21 cellular contexts compared by ENCODE assay signal in the genomic region with DNA sequence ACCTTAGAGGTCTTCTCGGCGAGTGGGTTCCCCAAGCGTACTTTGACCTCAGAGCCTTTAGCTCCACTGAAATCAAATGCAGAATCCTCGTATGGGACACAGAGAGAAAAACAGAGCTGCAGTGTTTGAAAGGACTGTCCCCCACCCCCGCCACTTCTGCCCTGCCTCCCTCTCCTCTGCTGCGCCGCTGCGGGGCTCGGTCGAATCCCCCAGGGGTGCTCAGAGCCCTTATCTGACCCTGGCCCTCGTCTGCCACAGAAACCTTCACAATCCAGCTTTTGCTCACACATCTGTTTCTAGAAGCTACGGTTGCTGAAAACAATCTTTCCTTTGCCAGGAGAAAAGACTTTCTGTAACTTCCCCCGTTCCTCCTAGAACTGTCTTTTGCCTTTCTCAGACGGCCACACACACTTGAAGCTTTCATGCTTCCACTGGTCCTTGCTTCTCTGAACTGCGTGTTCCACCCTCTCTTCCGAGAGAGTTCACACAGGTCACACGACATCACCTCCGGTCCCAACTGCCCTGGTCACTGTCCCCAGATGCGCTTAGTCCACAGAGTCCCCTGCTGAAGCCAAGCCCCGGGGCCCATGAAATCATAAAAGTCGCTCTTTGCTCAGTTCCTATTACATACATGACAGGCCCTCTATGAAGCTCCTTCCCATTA. TPM values are rescaled to one million over a fixed set of nuclear protein-coding genes. Genes with fewer than 3 reads are reported as not detected.
A peak's percentile ranks its signal among the peaks of the same experiment; 100 is the strongest.
DNase-seq lines count a peak whose midpoint lies in the region; ATAC-seq, FAIRE-seq and TF ChIP-seq lines count a peak whose summit lies in the region.
"Had no signal": no experiment of that assay in that cellular context is flagged by ENCODE, and none has a peak within 500 bp of the region (broad histone marks: within the 10 kb centered on the region; RNA-seq: fewer than 3 reads in every experiment).

No MANE protein-coding gene starts in this region.

- H3K27me3 ChIP-seq in GM23338 (ENCODE audit: insufficient read depth) (no peaks in the 10 kb centered on the region), GM12878 (replicated peaks in 1 of 2; ENCODE audit: control insufficient read depth in 2 of 2, insufficient read depth in 2 of 2, low read length in 1 of 2) (peaks cover 0 to 4% of the 10 kb centered on the region in 2 experiments; a peak in 1 of 4 replicates), hepatocyte (peaks cover 2% of the 10 kb centered on the region), psoas muscle (ENCODE audit: insufficient read depth in 3 of 3, low read length in 2 of 3) (no peaks in the 10 kb centered on the region)

- no peaks in the 10 kb centered on the region for H3K9me2 ChIP-seq in GM23338 (ENCODE audit: insufficient read depth)
- H3K9me2 ChIP-seq in hepatocyte (replicated peaks; ENCODE audit: insufficient read depth), result no peaks in the 10 kb centered on the region

- H3K27ac ChIP-seq in GM23338 (ENCODE audit: low read depth) (no peak overlapping the region), GM12878 (ENCODE audit: control insufficient read depth, insufficient read depth) (no peak overlapping the region), hepatocyte (peak overlapping the region; percentile 68), psoas muscle (peak overlapping the region; percentile 75)

- TF ChIP-seq RAD21 in GM12878 (IDR thresholded peaks at IDR 0.05; ENCODE audit: insufficient read depth, low read depth, low read length), result no peak

- H3K36me3 ChIP-seq in GM23338 (ENCODE audit: insufficient read depth) (no peaks in the 10 kb centered on the region), GM12878 (ENCODE audit: control insufficient read depth in 2 of 2, insufficient read depth in 2 of 2, low read length in 1 of 2) (no peaks in the 10 kb centered on the region), hepatocyte (replicated peaks; ENCODE audit: insufficient read depth, low read depth) (no peaks in the 10 kb centered on the region), psoas muscle (ENCODE audit: insufficient read depth in 1 of 2, low read depth in 1 of 2) (no peaks in the 10 kb centered on the region)

- ATAC-seq in GM23338, result peak; percentile 80
- peak; percentile 52 for ATAC-seq in GM12878
- peak in 1 of 4 donors; percentile 28 for ATAC-seq in psoas muscle
- ATAC-seq in GM19467 (IDR thresholded peaks at IDR 0.05; ENCODE audit: unreplicated experiment), result no peak
- ATAC-seq: stimulated activated effector memory CD8-positive, alpha-beta T cell treated with anti-CD3 and anti-CD28 coated beads, Interleukin-12 subunit alpha, Interleukin-12 subunit beta, amount 100 ng/mL, for 72 hours; T-cell had no signal

- no peak for DNase-seq in GM23338 (ENCODE audit: low spot score)
- DNase-seq in GM12878 (ENCODE audit: low read depth, low spot score), result no peak
- no peak for DNase-seq in hepatocyte (ENCODE audit: low spot score)
- DNase-seq in psoas muscle, result peak in 1 of 2 donors; percentile 55
- no peak for DNase-seq in foreskin fibroblast
- DNase-seq in NCI-H2227 treated with DMSO at 0.1 percent for 48 hours (lab: John Stamatoyannopoulos, UW), result no peak
- DNase-seq in cerebellum (ENCODE audit: low spot score), result no peak
- DNase-seq: activated CD4-positive, alpha-beta memory T cell treated with anti-CD3 and anti-CD28 coated beads, Interleukin-2, amount 10 ng/mL, durations not matched to agents 7 days and 5 days; activated naive CD4-positive, alpha-beta T cell; EL; Karpas-422; mesenchymal stem cell; NCI-H1092 treated with DMSO at 0.1 percent for 48 hours; NCI-H526; SHP77; T-cell had no signal

- H3K79me2 ChIP-seq in GM23338 (replicated peaks; ENCODE audit: insufficient read depth), result no peaks in the 10 kb centered on the region
- H3K79me2 ChIP-seq in GM12878 (ENCODE audit: control insufficient read depth, insufficient read depth, low read length), result no peaks in the 10 kb centered on the region
- no peaks in the 10 kb centered on the region for H3K79me2 ChIP-seq in hepatocyte

- POLR2A ChIA-PET in GM12878 (lab: Charles Lee), result interaction anchor here (0.6 to 1.5 kb wide), 4 partner anchors 13 to 95 kb away, joined by 3 read pairs; no protein-coding TSS in a partner anchor

- peaks cover 12% of the 10 kb centered on the region; the same call in 2 of the 3 replicates for H3K9me3 Mint-ChIP-seq in GM23338

- no peaks in the 10 kb centered on the region; the same call in 2 of the 3 replicates for H3K36me3 Mint-ChIP-seq in GM23338 (ENCODE audit: low read depth)
- H3K36me3 Mint-ChIP-seq: stimulated activated effector memory CD8-positive, alpha-beta T cell treated with anti-CD3 and anti-CD28 coated beads, Interleukin-12 subunit alpha, Interleukin-12 subunit beta, amount 100 ng/mL, for 72 hours had no signal

- peaks cover 10% of the 10 kb centered on the region for H3K4me1 Mint-ChIP-seq in GM23338

- peak overlapping the region; percentile 17; the same call in 1 of the 2 replicates for H3K27ac Mint-ChIP-seq in GM23338
- H3K27ac Mint-ChIP-seq: activated CD4-positive, alpha-beta memory T cell treated with anti-CD3 and anti-CD28 coated beads, Interleukin-2, amount 10 ng/mL, durations not matched to agents 7 days and 5 days; stimulated activated effector memory CD8-positive, alpha-beta T cell treated with anti-CD3 and anti-CD28 coated beads, Interleukin-12 subunit alpha, Interleukin-12 subunit beta, amount 100 ng/mL, for 72 hours; T-cell had no signal

- no peak for TF ChIP-seq EP300 in GM12878 (IDR thresholded peaks at IDR 0.05; ENCODE audit: borderline replicate concordance in 1 of 2, control insufficient read depth in 1 of 2, low read depth in 2 of 2, low read length in 2 of 2)

- no peak overlapping the region for H3K4me2 ChIP-seq in GM23338
- H3K4me2 ChIP-seq in GM12878 (ENCODE audit: control insufficient read depth, insufficient read depth), result no peak overlapping the region
- H3K4me2 ChIP-seq in hepatocyte, result peak overlapping the region; percentile 50

- WGBS in GM12878 (ENCODE audit: insufficient coverage, insufficient replicate concordance, low lambda C conversion rate, missing lambda C conversion rate), result 34% methylated on average over 20 of the region's 21 CpGs
- WGBS in hepatocyte (ENCODE audit: low lambda C conversion rate, missing lambda C conversion rate), result 53% methylated on average over 21 of the region's 21 CpGs
- WGBS in psoas muscle, 3 donors, result 57 to 63% (median 60%) methylated on average over 21 of the region's 21 CpGs

- intact Hi-C loops in GM12878 (cut with micrococcal nuclease; ENCODE audit: unreplicated experiment), result no loop called here
- intact Hi-C loops in psoas muscle (cut with DNase I), result no loop called here

- H3K9ac ChIP-seq in GM12878 (ENCODE audit: control insufficient read depth, insufficient read depth, low read length), result no peak overlapping the region

- no peak overlapping the region for H3K4me3 ChIP-seq in GM23338
- H3K4me3 ChIP-seq in GM12878, result no peak overlapping the region
- H3K4me3 ChIP-seq in hepatocyte, result no peak overlapping the region
- H3K4me3 ChIP-seq in psoas muscle, result no peak overlapping the region
- no peak overlapping the region for H3K4me3 ChIP-seq in foreskin fibroblast (ENCODE audit: low read depth in 1 of 2, low read length in 2 of 2)

- CTCF ChIA-PET in GM12878 (lab: Yijun Ruan, JAX), result interaction anchor here (0.6 to 2.2 kb wide), 9 partner anchors 27 to 275 kb away, joined by 3 to 7 read pairs (median 4); no protein-coding TSS in a partner anchor

- no peaks in the 10 kb centered on the region for H3F3A ChIP-seq in GM23338 (replicated peaks; ENCODE audit: low read depth)

- H3K9me3 ChIP-seq in GM12878 (replicated peaks; ENCODE audit: control insufficient read depth, insufficient read depth, low read length) (peaks cover 15% of the 10 kb centered on the region; the same call in 2 of the 3 replicates), hepatocyte (ENCODE audit: low read depth) (no peaks in the 10 kb centered on the region), psoas muscle (no peaks in the 10 kb centered on the region)

- RAD21 ChIA-PET in GM12878 (lab: Charles Lee; ENCODE audit: unreplicated experiment), result interaction anchor here (1.0 to 1.5 kb wide), 3 partner anchors 30 to 39 kb away, joined by 3 to 6 read pairs (median 5); no protein-coding TSS in a partner anchor

- H2AFZ ChIP-seq in GM23338 (peak overlapping the region; percentile 73; the same call in 1 of the 2 replicates), GM12878 (ENCODE audit: control insufficient read depth, low read depth, low read length) (no peak overlapping the region), hepatocyte (no peak overlapping the region)

- H3K27me3 Mint-ChIP-seq in GM23338 (ENCODE audit: insufficient read depth, low read depth, poor library complexity), result no peaks in the 10 kb centered on the region

- no peak overlapping the region for H3K4me3 Mint-ChIP-seq in GM23338
- H3K4me3 Mint-ChIP-seq: activated CD4-positive, alpha-beta memory T cell treated with anti-CD3 and anti-CD28 coated beads, Interleukin-2, amount 10 ng/mL, durations not matched to agents 7 days and 5 days; stimulated activated effector memory CD8-positive, alpha-beta T cell treated with anti-CD3 and anti-CD28 coated beads, Interleukin-12 subunit alpha, Interleukin-12 subunit beta, amount 100 ng/mL, for 72 hours; T-cell had no signal

- TF ChIP-seq CTCF in GM23338 (conservative IDR thresholded peaks at IDR 0.05; ENCODE audit: low read depth in 2 of 2) (no peak), GM12878 (IDR thresholded peaks at IDR 0.05 in 2 of 3, conservative IDR thresholded peaks at IDR 0.05 in 1 of 3; ENCODE audit: control insufficient read depth in 2 of 3, extremely low read depth in 1 of 3, insufficient read depth in 1 of 3, low read depth in 3 of 3, low read length in 3 of 3) (no peak), hepatocyte (IDR thresholded peaks at IDR 0.05; ENCODE audit: poor library complexity) (no peak), psoas muscle (IDR thresholded peaks at IDR 0.05) (no peak), foreskin fibroblast (IDR thresholded peaks at IDR 0.05; ENCODE audit: low read depth, low read length) (no peak)

- no peaks in the 10 kb centered on the region for H4K20me1 ChIP-seq in GM23338 (replicated peaks; ENCODE audit: insufficient read depth)
- H4K20me1 ChIP-seq in GM12878 (ENCODE audit: control insufficient read depth, insufficient read depth), result no peaks in the 10 kb centered on the region
- no peaks in the 10 kb centered on the region for H4K20me1 ChIP-seq in hepatocyte (ENCODE audit: insufficient read depth, poor library complexity, severe bottlenecking)

- TF ChIP-seq POLR2A in GM12878 (IDR thresholded peaks at IDR 0.05; ENCODE audit: low read depth, low read length), result no peak

- no TSS peak for BruUV-seq in GM12878 (replicated peaks; lab: Mats Ljungman, UMichigan)

- in situ Hi-C loops in GM12878 (cut with MboI), result no loop called here

- no peak for FAIRE-seq in GM12878 (lab: Jason Lieb, UNC)
- FAIRE-seq: islet of Langerhans had no signal

- SMC1A ChIA-PET in GM12878 (lab: Charles Lee; ENCODE audit: uncharacterized antibody, unreplicated experiment), result interaction anchor here (0.6 to 2.1 kb wide), 15 partner anchors 8 to 277 kb away, joined by 3 to 5 read pairs (median 3); no protein-coding TSS in a partner anchor

- H3K4me1 ChIP-seq in GM23338 (ENCODE audit: insufficient read depth), result no peaks in the 10 kb centered on the region
- no peaks in the 10 kb centered on the region for H3K4me1 ChIP-seq in GM12878 (ENCODE audit: control insufficient read depth, insufficient read depth, low read length)
- peaks cover 18% of the 10 kb centered on the region for H3K4me1 ChIP-seq in hepatocyte (ENCODE audit: insufficient read depth)
- H3K4me1 ChIP-seq in psoas muscle, result peaks cover 21% of the 10 kb centered on the region

RNA-seq across cellular contexts. Expression of a gene that starts 3.8 kb away (rescaled TPM):
- not detected in 2 replicates for total RNA-seq in GM23338 (2014; rRNA removed; shearing (Covaris generic))
- polyA plus RNA-seq in GM23338 (2016; fragmentation: Nextera tagmentation; extraction: Ambion mirVana) (not detected in 2 replicates), GM12878 (2011; rRNA removed) (0.82 and 1.1 TPM in 2 replicates), GM12878 (2014; fragmentation: Illumina TruSeq; extraction: Trizol) (0.12 TPM in 1 of 2 replicates, not detected in the other), GM12878 (2014; fragmentation: Nextera tagmentation; extraction: Ambion mirVana) (under 1 TPM; 0.02 to 0.03 TPM), GM12878 (2014; rRNA removed) (0.05 TPM in 1 of 2 replicates, not detected in the other), GM12878 (2016; fragmentation: Nextera tagmentation; extraction: Ambion mirVana) (not detected), hepatocyte (not detected in 2 replicates), psoas muscle (not detected)
- 0.27 and 0.65 TPM in 2 replicates for total RNA-seq in GM12878 (2013; cell fraction: nucleolus; rRNA removed)
- total RNA-seq in GM12878 (2014; rRNA removed) (not detected in 2 replicates), GM12878 (2014; rRNA removed; fragmentation: Illumina TruSeq; extraction: Trizol) (not detected in 2 replicates), GM12878 (2021) (not detected in 2 replicates), hepatocyte (0.03 TPM in 1 of 2 replicates, not detected in the other), psoas muscle (under 1 TPM in 1 of 4 donors, not detected in 3; 0.09 TPM), cerebellum (not detected)
- not detected for polyA plus RNA-seq in GM12878 (2011; ENCODE audit: low read depth)
- polyA plus RNA-seq in GM12878 (2011; cell fraction: cytosol; rRNA removed), result 0.42 and 0.52 TPM in 2 replicates
- 1.3 TPM in 2 replicates for polyA plus RNA-seq in GM12878 (2011; cell fraction: nucleus; rRNA removed)
- polyA plus RNA-seq in GM12878 (2012), result 0.07 and 0.12 TPM in 2 replicates
- polyA minus RNA-seq in GM12878 (2011; rRNA and poly(A)+ RNA removed), result 0.36 and 0.59 TPM in 2 replicates
- polyA minus RNA-seq in GM12878 (2011; cell fraction: cytosol; rRNA and poly(A)+ RNA removed), result 0.21 TPM in 1 of 2 replicates, not detected in the other
- polyA minus RNA-seq in GM12878 (2011; cell fraction: nucleus; rRNA and poly(A)+ RNA removed), result 0.12 and 0.48 TPM in 2 replicates
- total RNA-seq: temporal lobe had no signal
- polyA plus RNA-seq: neural cell had no signal

RNA-seq across cellular contexts. Expression of a gene that starts 6.1 kb away (rescaled TPM):
- 0.04 and 0.10 TPM in 2 replicates for total RNA-seq in GM23338 (2014; rRNA removed; shearing (Covaris generic))
- polyA plus RNA-seq in GM23338 (2016; fragmentation: Nextera tagmentation; extraction: Ambion mirVana) (0.35 and 0.58 TPM in 2 replicates), GM12878 (2011; rRNA removed) (0.01 and 0.14 TPM in 2 replicates), GM12878 (2014; fragmentation: Illumina TruSeq; extraction: Trizol) (not detected in 2 replicates), GM12878 (2014; fragmentation: Nextera tagmentation; extraction: Ambion mirVana) (not detected), GM12878 (2014; rRNA removed) (not detected in 2 replicates), GM12878 (2016; fragmentation: Nextera tagmentation; extraction: Ambion mirVana) (not detected), hepatocyte (12.1 and 16.2 TPM in 2 replicates), psoas muscle (under 1 TPM in 1 of 3 donors, not detected in 2; 0.12 TPM)
- total RNA-seq in GM12878 (2013; cell fraction: nucleolus; rRNA removed), result 0.10 TPM in 1 of 2 replicates, not detected in the other
- total RNA-seq in GM12878 (2014; rRNA removed) (0.05 TPM in 1 of 2 replicates, not detected in the other), GM12878 (2014; rRNA removed; fragmentation: Illumina TruSeq; extraction: Trizol) (not detected in 2 replicates), GM12878 (2021) (0.26 TPM in 1 of 2 replicates, not detected in the other), hepatocyte (10.9 and 12.9 TPM in 2 replicates), psoas muscle (under 1 TPM in 1 of 4 donors, not detected in 3; 0.47 TPM), cerebellum (not detected)
- not detected for polyA plus RNA-seq in GM12878 (2011; ENCODE audit: low read depth)
- polyA plus RNA-seq in GM12878 (2011; cell fraction: cytosol; rRNA removed), result 0.10 and 0.15 TPM in 2 replicates
- polyA plus RNA-seq in GM12878 (2011; cell fraction: nucleus; rRNA removed), result 0.19 TPM in 1 of 2 replicates, not detected in the other
- polyA plus RNA-seq in GM12878 (2012), result not detected in 2 replicates
- 0.15 and 2.2 TPM in 2 replicates for polyA minus RNA-seq in GM12878 (2011; rRNA and poly(A)+ RNA removed)
- not detected in 2 replicates for polyA minus RNA-seq in GM12878 (2011; cell fraction: cytosol; rRNA and poly(A)+ RNA removed)
- polyA minus RNA-seq in GM12878 (2011; cell fraction: nucleus; rRNA and poly(A)+ RNA removed), result not detected in 2 replicates
- polyA plus RNA-seq: neural cell had no signal

Comparison
In these comparisons a context has a peak if more than half of its experiments do, and no peak if none do; other contexts are left out.
1. H3K27ac ChIP-seq: peak in hepatocyte (single experiment) and psoas muscle (single experiment); none in GM23338 (single experiment) and GM12878 (single experiment).